ENCODE assay signal across 18 cellular contexts in the genomic region with DNA sequence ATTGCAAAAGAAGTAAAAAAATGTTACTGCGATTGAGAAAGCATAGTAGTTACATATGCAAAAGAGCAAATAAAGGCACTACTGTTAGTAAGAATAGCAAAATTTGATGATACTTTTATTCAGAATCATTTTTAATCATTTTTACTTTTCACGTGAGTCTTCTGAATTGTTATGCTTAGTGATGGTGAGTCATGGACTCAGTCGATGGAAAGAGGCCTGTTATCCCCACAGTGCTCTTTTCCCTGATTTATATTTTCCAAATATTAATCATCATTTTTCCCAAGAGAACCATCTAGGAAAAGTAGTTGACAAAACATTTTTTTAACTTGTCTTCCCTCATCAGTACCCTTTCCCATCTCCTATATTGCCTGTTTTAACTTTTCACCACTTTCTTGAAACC.
DNase-seq lines count a peak whose midpoint lies in the region; ATAC-seq, FAIRE-seq and TF ChIP-seq lines count a peak whose summit lies in the region.
"Had no signal": no experiment of that assay in that cellular context is flagged by ENCODE, and none has a peak within 500 bp of the region (broad histone marks: within the 10 kb centered on the region; RNA-seq: fewer than 3 reads in every experiment).

No MANE protein-coding gene starts in this region.

- no peaks in the 10 kb centered on the region for H3K4me1 Mint-ChIP-seq in memory B cell
- H3K4me1 Mint-ChIP-seq: CD14-positive monocyte had no signal

- H3K9me3 Mint-ChIP-seq in memory B cell = no peaks in the 10 kb centered on the region
- H3K9me3 Mint-ChIP-seq: CD14-positive monocyte had no signal

- H3K36me3 Mint-ChIP-seq in memory B cell = peaks cover 43% of the 10 kb centered on the region

- no peaks in the 10 kb centered on the region for H3K27me3 Mint-ChIP-seq in memory B cell

- DNase-seq in H54 (ENCODE audit: insufficient read length, low spot score) (no peak), amniotic epithelial cell (ENCODE audit: low read depth) (peak; percentile 27), memory B cell (ENCODE audit: low spot score in 2 of 2) (no peak), SK-N-DZ (ENCODE audit: low spot score) (no peak), urothelium cell line (ENCODE audit: low spot score) (no peak)
- DNase-seq in stimulated activated CD8-positive, alpha-beta memory T cell treated with anti-CD3 and anti-CD28 coated beads, Interleukin-4, amount 100 ng/mL, for 48 hours = no peak
- DNase-seq: DMS79 treated with DMSO at 0.1 percent for 48 hours, Kasumi-1, MM.1S, NCI-H1092, NCI-H146, NCI-H2081 treated with DMSO at 0.1 percent for 48 hours, NCI-H510A, NCI-H774, SIG-M5 had no signal

- no peak for TF ChIP-seq POLR2A in H54 (IDR thresholded peaks at IDR 0.05; ENCODE audit: low read depth, low read length)

- no peak overlapping the region for H3K4me3 Mint-ChIP-seq in memory B cell
- H3K4me3 Mint-ChIP-seq: CD14-positive monocyte had no signal

- FAIRE-seq in H54 (lab: Jason Lieb, UNC) (peak; percentile 6), urothelium cell line (lab: Jason Lieb, UNC) (no peak)
- FAIRE-seq: RCC 7860 had no signal

- no peak for ATAC-seq in memory B cell (ENCODE audit: low read depth)
- no peak for ATAC-seq in HG03439 (IDR thresholded peaks at IDR 0.05; ENCODE audit: unreplicated experiment)

- H3K27ac Mint-ChIP-seq in memory B cell = peak overlapping the region; percentile 11
